Comparison of ENCODE assay signal across 9 cellular contexts in the genomic region with DNA sequence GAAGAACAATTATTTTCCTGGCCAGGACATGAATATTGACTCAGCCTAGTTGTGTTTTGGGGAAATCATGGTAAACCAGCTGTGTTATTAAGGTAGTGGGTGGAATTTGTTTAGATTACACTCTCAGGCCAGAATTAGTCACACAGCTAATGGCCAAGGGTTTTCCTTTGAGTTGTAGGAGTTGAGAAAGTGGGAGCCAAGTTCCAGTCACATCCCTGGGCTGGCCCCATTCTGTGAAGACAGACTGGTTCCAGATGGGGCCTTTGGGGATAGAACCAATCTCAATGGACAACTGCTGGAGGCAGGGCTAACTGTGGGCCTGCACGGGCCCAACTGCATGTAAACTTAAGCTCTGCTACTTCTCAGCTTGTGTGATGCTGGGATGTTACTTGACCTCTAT. TPM values are rescaled to one million over a fixed set of nuclear protein-coding genes. Genes with fewer than 3 reads are reported as not detected.
DNase-seq lines count a peak whose midpoint lies in the region; ATAC-seq, FAIRE-seq and TF ChIP-seq lines count a peak whose summit lies in the region.
"Had no signal": no experiment of that assay in that cellular context is flagged by ENCODE, and none has a peak within 500 bp of the region (broad histone marks: within the 10 kb centered on the region; RNA-seq: fewer than 3 reads in every experiment).

No MANE protein-coding gene starts in this region.

- ATAC-seq in left lung (peak; percentile 73), HG02973 (IDR thresholded peaks at IDR 0.05; ENCODE audit: unreplicated experiment) (no peak)

- H3K4me3 ChIP-seq in coronary artery = peak overlapping the region; percentile 87
- no peak overlapping the region for H3K4me3 ChIP-seq in left lung
- no peak overlapping the region for H3K4me3 ChIP-seq in subcutaneous abdominal adipose tissue (ENCODE audit: low read depth in 1 of 5, low read length in 5 of 5)

- peak overlapping the region; percentile 98 to 100 for H3K27ac ChIP-seq in coronary artery
- peak overlapping the region in 1 of 2 donors; percentile 89 for H3K27ac ChIP-seq in left lung
- H3K27ac ChIP-seq in subcutaneous abdominal adipose tissue (ENCODE audit: low read depth, low read length) = peak overlapping the region; percentile 46

- no peaks in the 10 kb centered on the region for H3K36me3 ChIP-seq in left lung
- no peaks in the 10 kb centered on the region for H3K36me3 ChIP-seq in subcutaneous abdominal adipose tissue (ENCODE audit: control insufficient read depth in 5 of 5, insufficient read depth in 5 of 5, low read length in 5 of 5)

- peaks cover 6 to 44% of the 10 kb centered on the region in 2 donors for H3K27me3 ChIP-seq in left lung
- H3K27me3 ChIP-seq in subcutaneous abdominal adipose tissue (ENCODE audit: control insufficient read depth in 5 of 5, insufficient read depth in 4 of 5, low read length in 5 of 5) = peaks cover 10 to 20% (median 14%) of the 10 kb centered on the region in 5 donors

- TF ChIP-seq CTCF in coronary artery (IDR thresholded peaks at IDR 0.05) (no peak), left lung (IDR thresholded peaks at IDR 0.05) (no peak)

- DNase-seq in GOT3 (lab: John Stamatoyannopoulos, UW) = peak; percentile 46
- no peak for DNase-seq in coronary artery (ENCODE audit: low spot score)
- DNase-seq in left lung = peak in 1 of 2 donors; percentile 68
- no peak for DNase-seq in SIG-M5 treated with dmso at 0.1 percent for 504 hours (lab: John Stamatoyannopoulos, UW; ENCODE audit: unreplicated experiment)
- no peak for DNase-seq in GM19239 (ENCODE audit: insufficient read length, low spot score)
- DNase-seq in NCI-H748 (lab: John Stamatoyannopoulos, UW; ENCODE audit: unreplicated experiment) = no peak

- H3K9ac ChIP-seq in subcutaneous abdominal adipose tissue (ENCODE audit: low read length in 5 of 5) = no peak overlapping the region

- H3K9me3 ChIP-seq in left lung (no peaks in the 10 kb centered on the region), subcutaneous abdominal adipose tissue (ENCODE audit: control insufficient read depth in 5 of 5, low read length in 5 of 5) (no peaks in the 10 kb centered on the region)

- FAIRE-seq in GM19239 (lab: Jason Lieb, UNC) = no peak

- intact Hi-C loops in left lung (cut with DNase I) = no loop called here

- H3K4me1 ChIP-seq in left lung = peaks cover 11 to 23% of the 10 kb centered on the region in 2 donors
- H3K4me1 ChIP-seq in subcutaneous abdominal adipose tissue (ENCODE audit: control insufficient read depth in 5 of 5, insufficient read depth in 5 of 5, low read length in 5 of 5) = peaks cover 4 to 48% (median 37%) of the 10 kb centered on the region in 5 donors

RNA-seq across cellular contexts. Expression of gene RASL12, which starts 1.4 kb away (rescaled TPM):
- total RNA-seq in left lung = 10 to 100 TPM; 23.8 to 24.3 TPM
- total RNA-seq: dermis microvascular lymphatic vessel endothelial cell had no signal

RNA-seq across cellular contexts. Expression of gene KBTBD13, which starts 7.4 kb away (rescaled TPM):
- total RNA-seq in left lung = under 1 TPM in 1 of 2 donors, not detected in 1; 0.18 TPM
- total RNA-seq: dermis microvascular lymphatic vessel endothelial cell had no signal

RNA-seq across cellular contexts. Expression of gene SLC51B, which starts 24.0 kb away (rescaled TPM):
- total RNA-seq in left lung = 1 to 10 TPM in 1 of 2 donors, under 1 TPM in 1; 0.39 to 2.7 TPM
- total RNA-seq: dermis microvascular lymphatic vessel endothelial cell had no signal

RNA-seq across cellular contexts. Expression of gene MTFMT, which starts 39.7 kb away (rescaled TPM):
- total RNA-seq in left lung = 10 to 100 TPM; 12.7 to 14.5 TPM

RNA-seq across cellular contexts. Expression of gene UBAP1L, which starts 45.8 kb away (rescaled TPM):
- total RNA-seq in left lung = 1 to 10 TPM; 2.7 to 3.8 TPM
